In the genomic region with DNA sequence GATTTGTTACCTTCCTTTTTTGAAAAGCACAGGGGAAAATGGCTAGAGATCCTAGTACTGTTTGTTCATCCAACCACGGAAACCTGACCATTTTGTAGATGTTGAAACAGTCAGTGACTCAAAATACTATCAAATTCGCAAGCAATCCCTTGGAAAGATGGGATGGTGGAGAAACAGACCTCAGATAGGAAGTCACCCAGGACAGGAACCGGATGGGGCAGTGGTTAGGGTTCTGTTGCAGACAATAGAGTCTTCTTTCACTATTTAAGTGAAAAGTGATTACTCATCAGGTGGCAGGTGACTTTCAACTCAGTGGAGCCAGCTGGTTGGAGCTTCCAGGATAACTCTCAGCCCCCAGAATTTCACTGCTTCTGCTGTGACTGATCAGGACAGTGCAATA, we compare ENCODE assay signal across 1 cellular context.
TF ChIP-seq lines count a peak whose summit lies in the region.

No MANE protein-coding gene starts in this region.

TF ChIP-seq in GM23338, 12 proteins besides CTCF, POLR2A, EP300 and RAD21 (continued from another document):
- TF ChIP-seq, protein P1, sequence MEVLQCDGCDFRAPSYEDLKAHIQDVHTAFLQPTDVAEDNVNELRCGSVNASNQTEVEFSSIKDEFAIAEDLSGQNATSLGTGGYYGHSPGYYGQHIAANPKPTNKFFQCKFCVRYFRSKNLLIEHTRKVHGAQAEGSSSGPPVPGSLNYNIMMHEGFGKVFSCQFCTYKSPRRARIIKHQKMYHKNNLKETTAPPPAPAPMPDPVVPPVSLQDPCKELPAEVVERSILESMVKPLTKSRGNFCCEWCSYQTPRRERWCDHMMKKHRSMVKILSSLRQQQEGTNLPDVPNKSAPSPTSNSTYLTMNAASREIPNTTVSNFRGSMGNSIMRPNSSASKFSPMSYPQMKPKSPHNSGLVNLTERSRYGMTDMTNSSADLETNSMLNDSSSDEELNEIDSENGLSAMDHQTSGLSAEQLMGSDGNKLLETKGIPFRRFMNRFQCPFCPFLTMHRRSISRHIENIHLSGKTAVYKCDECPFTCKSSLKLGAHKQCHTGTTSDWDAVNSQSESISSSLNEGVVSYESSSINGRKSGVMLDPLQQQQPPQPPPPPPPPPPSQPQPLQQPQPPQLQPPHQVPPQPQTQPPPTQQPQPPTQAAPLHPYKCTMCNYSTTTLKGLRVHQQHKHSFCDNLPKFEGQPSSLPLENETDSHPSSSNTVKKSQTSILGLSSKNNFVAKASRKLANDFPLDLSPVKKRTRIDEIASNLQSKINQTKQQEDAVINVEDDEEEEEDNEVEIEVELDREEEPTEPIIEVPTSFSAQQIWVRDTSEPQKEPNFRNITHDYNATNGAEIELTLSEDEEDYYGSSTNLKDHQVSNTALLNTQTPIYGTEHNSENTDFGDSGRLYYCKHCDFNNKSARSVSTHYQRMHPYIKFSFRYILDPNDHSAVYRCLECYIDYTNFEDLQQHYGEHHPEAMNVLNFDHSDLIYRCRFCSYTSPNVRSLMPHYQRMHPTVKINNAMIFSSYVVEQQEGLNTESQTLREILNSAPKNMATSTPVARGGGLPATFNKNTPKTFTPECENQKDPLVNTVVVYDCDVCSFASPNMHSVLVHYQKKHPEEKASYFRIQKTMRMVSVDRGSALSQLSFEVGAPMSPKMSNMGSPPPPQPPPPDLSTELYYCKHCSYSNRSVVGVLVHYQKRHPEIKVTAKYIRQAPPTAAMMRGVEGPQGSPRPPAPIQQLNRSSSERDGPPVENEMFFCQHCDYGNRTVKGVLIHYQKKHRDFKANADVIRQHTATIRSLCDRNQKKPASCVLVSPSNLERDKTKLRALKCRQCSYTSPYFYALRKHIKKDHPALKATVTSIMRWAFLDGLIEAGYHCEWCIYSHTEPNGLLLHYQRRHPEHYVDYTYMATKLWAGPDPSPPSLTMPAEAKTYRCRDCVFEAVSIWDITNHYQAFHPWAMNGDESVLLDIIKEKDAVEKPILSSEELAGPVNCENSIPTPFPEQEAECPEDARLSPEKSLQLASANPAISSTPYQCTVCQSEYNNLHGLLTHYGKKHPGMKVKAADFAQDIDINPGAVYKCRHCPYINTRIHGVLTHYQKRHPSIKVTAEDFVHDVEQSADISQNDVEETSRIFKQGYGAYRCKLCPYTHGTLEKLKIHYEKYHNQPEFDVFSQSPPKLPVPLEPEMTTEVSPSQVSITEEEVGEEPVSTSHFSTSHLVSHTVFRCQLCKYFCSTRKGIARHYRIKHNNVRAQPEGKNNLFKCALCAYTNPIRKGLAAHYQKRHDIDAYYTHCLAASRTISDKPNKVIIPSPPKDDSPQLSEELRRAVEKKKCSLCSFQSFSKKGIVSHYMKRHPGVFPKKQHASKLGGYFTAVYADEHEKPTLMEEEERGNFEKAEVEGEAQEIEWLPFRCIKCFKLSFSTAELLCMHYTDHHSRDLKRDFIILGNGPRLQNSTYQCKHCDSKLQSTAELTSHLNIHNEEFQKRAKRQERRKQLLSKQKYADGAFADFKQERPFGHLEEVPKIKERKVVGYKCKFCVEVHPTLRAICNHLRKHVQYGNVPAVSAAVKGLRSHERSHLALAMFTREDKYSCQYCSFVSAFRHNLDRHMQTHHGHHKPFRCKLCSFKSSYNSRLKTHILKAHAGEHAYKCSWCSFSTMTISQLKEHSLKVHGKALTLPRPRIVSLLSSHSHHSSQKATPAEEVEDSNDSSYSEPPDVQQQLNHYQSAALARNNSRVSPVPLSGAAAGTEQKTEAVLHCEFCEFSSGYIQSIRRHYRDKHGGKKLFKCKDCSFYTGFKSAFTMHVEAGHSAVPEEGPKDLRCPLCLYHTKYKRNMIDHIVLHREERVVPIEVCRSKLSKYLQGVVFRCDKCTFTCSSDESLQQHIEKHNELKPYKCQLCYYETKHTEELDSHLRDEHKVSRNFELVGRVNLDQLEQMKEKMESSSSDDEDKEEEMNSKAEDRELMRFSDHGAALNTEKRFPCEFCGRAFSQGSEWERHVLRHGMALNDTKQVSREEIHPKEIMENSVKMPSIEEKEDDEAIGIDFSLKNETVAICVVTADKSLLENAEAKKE (CRISPR knock-in tag; IDR thresholded peaks at IDR 0.05): no peak
- TF ChIP-seq EZH2phosphoT487 (IDR thresholded peaks at IDR 0.05; ENCODE audit: unreplicated experiment): no peak
- TF ChIP-seq JUNB (IDR thresholded peaks at IDR 0.05; ENCODE audit: unreplicated experiment): no peak
- TF ChIP-seq ZNF114 (CRISPR knock-in tag; IDR thresholded peaks at IDR 0.05): no peak
- no peak for TF ChIP-seq POLR2AphosphoS5 (IDR thresholded peaks at IDR 0.05; ENCODE audit: low read depth)
- no peak for TF ChIP-seq NANOG (IDR thresholded peaks at IDR 0.05; ENCODE audit: borderline replicate concordance)
- no peak for TF ChIP-seq EZH2 (IDR thresholded peaks at IDR 0.05; ENCODE audit: low read depth, unreplicated experiment)
- TF ChIP-seq CREB1 (CRISPR knock-in tag; IDR thresholded peaks at IDR 0.05; ENCODE audit: low read depth): no peak
- TF ChIP-seq STAT1 (IDR thresholded peaks at IDR 0.05; ENCODE audit: unreplicated experiment): no peak
- TF ChIP-seq, protein P2, sequence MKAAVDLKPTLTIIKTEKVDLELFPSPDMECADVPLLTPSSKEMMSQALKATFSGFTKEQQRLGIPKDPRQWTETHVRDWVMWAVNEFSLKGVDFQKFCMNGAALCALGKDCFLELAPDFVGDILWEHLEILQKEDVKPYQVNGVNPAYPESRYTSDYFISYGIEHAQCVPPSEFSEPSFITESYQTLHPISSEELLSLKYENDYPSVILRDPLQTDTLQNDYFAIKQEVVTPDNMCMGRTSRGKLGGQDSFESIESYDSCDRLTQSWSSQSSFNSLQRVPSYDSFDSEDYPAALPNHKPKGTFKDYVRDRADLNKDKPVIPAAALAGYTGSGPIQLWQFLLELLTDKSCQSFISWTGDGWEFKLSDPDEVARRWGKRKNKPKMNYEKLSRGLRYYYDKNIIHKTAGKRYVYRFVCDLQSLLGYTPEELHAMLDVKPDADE (IDR thresholded peaks at IDR 0.05): no peak
- TF ChIP-seq, protein P3, sequence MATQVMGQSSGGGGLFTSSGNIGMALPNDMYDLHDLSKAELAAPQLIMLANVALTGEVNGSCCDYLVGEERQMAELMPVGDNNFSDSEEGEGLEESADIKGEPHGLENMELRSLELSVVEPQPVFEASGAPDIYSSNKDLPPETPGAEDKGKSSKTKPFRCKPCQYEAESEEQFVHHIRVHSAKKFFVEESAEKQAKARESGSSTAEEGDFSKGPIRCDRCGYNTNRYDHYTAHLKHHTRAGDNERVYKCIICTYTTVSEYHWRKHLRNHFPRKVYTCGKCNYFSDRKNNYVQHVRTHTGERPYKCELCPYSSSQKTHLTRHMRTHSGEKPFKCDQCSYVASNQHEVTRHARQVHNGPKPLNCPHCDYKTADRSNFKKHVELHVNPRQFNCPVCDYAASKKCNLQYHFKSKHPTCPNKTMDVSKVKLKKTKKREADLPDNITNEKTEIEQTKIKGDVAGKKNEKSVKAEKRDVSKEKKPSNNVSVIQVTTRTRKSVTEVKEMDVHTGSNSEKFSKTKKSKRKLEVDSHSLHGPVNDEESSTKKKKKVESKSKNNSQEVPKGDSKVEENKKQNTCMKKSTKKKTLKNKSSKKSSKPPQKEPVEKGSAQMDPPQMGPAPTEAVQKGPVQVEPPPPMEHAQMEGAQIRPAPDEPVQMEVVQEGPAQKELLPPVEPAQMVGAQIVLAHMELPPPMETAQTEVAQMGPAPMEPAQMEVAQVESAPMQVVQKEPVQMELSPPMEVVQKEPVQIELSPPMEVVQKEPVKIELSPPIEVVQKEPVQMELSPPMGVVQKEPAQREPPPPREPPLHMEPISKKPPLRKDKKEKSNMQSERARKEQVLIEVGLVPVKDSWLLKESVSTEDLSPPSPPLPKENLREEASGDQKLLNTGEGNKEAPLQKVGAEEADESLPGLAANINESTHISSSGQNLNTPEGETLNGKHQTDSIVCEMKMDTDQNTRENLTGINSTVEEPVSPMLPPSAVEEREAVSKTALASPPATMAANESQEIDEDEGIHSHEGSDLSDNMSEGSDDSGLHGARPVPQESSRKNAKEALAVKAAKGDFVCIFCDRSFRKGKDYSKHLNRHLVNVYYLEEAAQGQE (IDR thresholded peaks at IDR 0.05; ENCODE audit: unreplicated experiment): no peak
